18 cellular contexts compared by ENCODE assay signal in the genomic region with DNA sequence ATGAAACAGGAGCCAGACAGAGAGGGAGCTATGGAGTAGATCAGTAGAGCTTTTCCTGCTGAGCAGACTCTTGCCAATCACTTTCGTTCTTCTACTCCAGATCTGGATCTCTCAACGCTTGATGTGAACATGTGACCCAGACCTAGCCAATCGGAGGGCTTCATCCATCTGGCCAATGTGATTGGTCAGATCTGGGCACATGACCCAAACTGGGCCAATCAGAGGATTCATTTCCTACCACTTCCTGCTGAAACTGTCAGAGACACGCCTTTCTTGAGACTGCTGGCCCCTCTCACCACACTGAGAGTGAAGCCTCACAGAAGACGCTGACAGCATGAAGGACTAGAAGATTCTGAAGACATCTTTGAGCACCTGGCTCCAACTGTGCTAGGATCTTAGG. TPM values are rescaled to one million over a fixed set of nuclear protein-coding genes. Genes with fewer than 3 reads are reported as not detected.
A peak's percentile ranks its signal among the peaks of the same experiment; 100 is the strongest.
DNase-seq lines count a peak whose midpoint lies in the region; ATAC-seq and TF ChIP-seq lines count a peak whose summit lies in the region.
"Had no signal": no experiment of that assay in that cellular context is flagged by ENCODE, and none has a peak within 500 bp of the region (broad histone marks: within the 10 kb centered on the region; RNA-seq: fewer than 3 reads in every experiment).

No MANE protein-coding gene starts in this region.

- H3K9me3 ChIP-seq in DOHH2 (ENCODE audit: control insufficient read depth, insufficient read depth, low read length), result no peaks in the 10 kb centered on the region
- H3K9me3 ChIP-seq in PC-9 (ENCODE audit: insufficient read depth, low read depth), result no peaks in the 10 kb centered on the region
- H3K9me3 ChIP-seq: gastrocnemius medialis had no signal

- no peak for TF ChIP-seq POLR2A in NB4 (IDR thresholded peaks at IDR 0.05; ENCODE audit: extremely low read depth, insufficient read length)

- H3K4me2 ChIP-seq in DOHH2 (ENCODE audit: low read length) (peak overlapping the region; percentile 6; the same call in 1 of the 2 replicates), PC-9 (no peak overlapping the region)

- H3K27ac Mint-ChIP-seq in activated T-helper 17 cell treated with anti-CD3 and anti-CD28 coated beads, Interleukin-2, amount 50 U/mL, for 72 hours, result no peak overlapping the region
- H3K27ac Mint-ChIP-seq: activated naive CD8-positive, alpha-beta T cell treated with anti-CD3 and anti-CD28 coated beads for 36 hours; CD8-positive, alpha-beta T cell; T-helper 2 cell treated with Interferon-gamma antibody and Interleukin-4, amounts not matched to agents 5 μg/mL and 100 μg/mL, for 36 hours had no signal

- H3K4me3 ChIP-seq in DOHH2 (ENCODE audit: low read length) (no peak overlapping the region), NB4 (ENCODE audit: low read depth, low read length) (no peak overlapping the region), PC-9 (no peak overlapping the region)
- H3K4me3 ChIP-seq: cardiac muscle cell, gastrocnemius medialis had no signal

- H3K4me1 ChIP-seq in DOHH2 (ENCODE audit: control insufficient read depth, low read length), result peaks cover 73% of the 10 kb centered on the region
- H3K4me1 ChIP-seq in PC-9 (replicated peaks; ENCODE audit: insufficient read depth), result peaks cover 5% of the 10 kb centered on the region; the same call in 1 of the 2 replicates

- no peaks in the 10 kb centered on the region for H4K20me1 ChIP-seq in DOHH2 (ENCODE audit: control insufficient read depth, insufficient read depth, low read depth, low read length)
- no peaks in the 10 kb centered on the region for H4K20me1 ChIP-seq in PC-9 (ENCODE audit: insufficient read depth)

- peaks cover 5% of the 10 kb centered on the region for H3K4me1 Mint-ChIP-seq in activated T-helper 17 cell treated with anti-CD3 and anti-CD28 coated beads, Interleukin-2, amount 50 U/mL, for 72 hours

- no peaks in the 10 kb centered on the region for H3K27me3 Mint-ChIP-seq in activated T-helper 17 cell treated with anti-CD3 and anti-CD28 coated beads, Interleukin-2, amount 50 U/mL, for 72 hours
- H3K27me3 Mint-ChIP-seq: activated naive CD8-positive, alpha-beta T cell treated with anti-CD3 and anti-CD28 coated beads for 36 hours had no signal

- no peak overlapping the region for H3K4me3 Mint-ChIP-seq in activated T-helper 17 cell treated with anti-CD3 and anti-CD28 coated beads, Interleukin-2, amount 50 U/mL, for 72 hours
- H3K4me3 Mint-ChIP-seq: activated naive CD8-positive, alpha-beta T cell treated with anti-CD3 and anti-CD28 coated beads for 36 hours; CD8-positive, alpha-beta T cell; T-helper 2 cell treated with Interferon-gamma antibody and Interleukin-4, amounts not matched to agents 5 μg/mL and 100 μg/mL, for 36 hours had no signal

- H3K79me2 ChIP-seq in DOHH2 (ENCODE audit: control insufficient read depth, low read length) (peaks cover 83% of the 10 kb centered on the region), PC-9 (ENCODE audit: low read depth) (no peaks in the 10 kb centered on the region)

- peak; percentile 60 for ATAC-seq in activated T-helper 17 cell treated with anti-CD3 and anti-CD28 coated beads, Interleukin-2, amount 50 U/mL, for 72 hours (replicated peaks)
- no peak for ATAC-seq in HG03442 (IDR thresholded peaks at IDR 0.05; ENCODE audit: unreplicated experiment)
- ATAC-seq: CD8-positive, alpha-beta T cell; gastrocnemius medialis; Panc1 had no signal

- POLR2A ChIA-PET in PC-9 (lab: Charles Lee; ENCODE audit: unreplicated experiment), result no interaction called here

- H3K9me2 ChIP-seq in DOHH2 (replicated peaks; ENCODE audit: control insufficient read depth, low read length), result no peaks in the 10 kb centered on the region
- no peaks in the 10 kb centered on the region for H3K9me2 ChIP-seq in PC-9 (ENCODE audit: insufficient read depth)

- DNase-seq in DMS53 (lab: John Stamatoyannopoulos, UW) (peak; percentile 55), DMS53 treated with DMSO at 0.1 percent for 48 hours (lab: John Stamatoyannopoulos, UW; ENCODE audit: unreplicated experiment) (no peak), NB4 (ENCODE audit: low read depth) (peak; percentile 51), PC-9 (no peak), NCI-H748 (lab: John Stamatoyannopoulos, UW; ENCODE audit: unreplicated experiment) (no peak)
- DNase-seq: 8988T; activated naive CD8-positive, alpha-beta T cell treated with anti-CD3 and anti-CD28 coated beads for 36 hours; CD8-positive, alpha-beta T cell; gastrocnemius medialis; NCI-H1105 treated with DMSO at 0.1 percent for 48 hours; NCI-H2227 treated with DMSO at 0.1 percent for 48 hours; occipital lobe had no signal

- no TSS peak for BruUV-seq in PC-9 (replicated peaks; lab: Mats Ljungman, UMichigan)

- CTCF ChIA-PET in PC-9 (lab: Charles Lee), result no interaction called here

- intact Hi-C loops in PC-9 (cut with micrococcal nuclease; ENCODE audit: unreplicated experiment), result no loop called here

- peaks cover 89% of the 10 kb centered on the region for H3K36me3 ChIP-seq in DOHH2 (ENCODE audit: control insufficient read depth, low read length)
- no peaks in the 10 kb centered on the region for H3K36me3 ChIP-seq in PC-9 (ENCODE audit: low read depth)
- H3K36me3 ChIP-seq: cardiac muscle cell, gastrocnemius medialis had no signal

- H3F3A ChIP-seq in DOHH2 (ENCODE audit: control insufficient read depth, insufficient read depth) (peaks cover 35% of the 10 kb centered on the region), PC-9 (ENCODE audit: insufficient read depth, low read depth) (0 out of 2 replicates have a peak, but pooled peaks cover 3% of the 10 kb centered on the region)

- H3K27ac ChIP-seq in DOHH2 (ENCODE audit: low read depth, low read length) (no peak overlapping the region; the same call in 1 of the 2 replicates), PC-9 (no peak overlapping the region)
- H3K27ac ChIP-seq: cardiac muscle cell, gastrocnemius medialis had no signal

- TF ChIP-seq CTCF in DOHH2 (IDR thresholded peaks at IDR 0.05; ENCODE audit: low read depth, low read length, poor library complexity, severe bottlenecking), result no peak
- no peak for TF ChIP-seq CTCF in NB4 (IDR thresholded peaks at IDR 0.05; ENCODE audit: low read depth, low read length)
- no peak for TF ChIP-seq CTCF in PC-9 (conservative IDR thresholded peaks at IDR 0.05)

- no peak overlapping the region for H2AFZ ChIP-seq in PC-9

- H3K27me3 ChIP-seq in DOHH2 (ENCODE audit: control insufficient read depth, low read length) (no peaks in the 10 kb centered on the region), PC-9 (ENCODE audit: insufficient read depth, low read depth) (no peaks in the 10 kb centered on the region)
- H3K27me3 ChIP-seq: cardiac muscle cell, gastrocnemius medialis had no signal

- H3K9me3 Mint-ChIP-seq in activated T-helper 17 cell treated with anti-CD3 and anti-CD28 coated beads, Interleukin-2, amount 50 U/mL, for 72 hours, result no peaks in the 10 kb centered on the region
- H3K9me3 Mint-ChIP-seq: CD8-positive, alpha-beta T cell had no signal

- no peaks in the 10 kb centered on the region for H3K36me3 Mint-ChIP-seq in activated T-helper 17 cell treated with anti-CD3 and anti-CD28 coated beads, Interleukin-2, amount 50 U/mL, for 72 hours (ENCODE audit: low read depth)
- H3K36me3 Mint-ChIP-seq: activated naive CD8-positive, alpha-beta T cell treated with anti-CD3 and anti-CD28 coated beads for 36 hours; CD8-positive, alpha-beta T cell had no signal

RNA-seq across cellular contexts. Expression of gene ZMYND8, which starts 44.2 kb away (rescaled TPM):
- total RNA-seq in activated T-helper 17 cell treated with anti-CD3 and anti-CD28 coated beads, Interleukin-2, amount 50 U/mL, for 72 hours, result 10 to 100 TPM; 35.3 to 39.4 TPM
- 72.3 and 107 TPM in 2 replicates for total RNA-seq in PC-9 (2021)

Comparison
In these comparisons a context has a peak if more than half of its experiments do, and no peak if none do; other contexts are left out.
1. DNase-seq: peak in DMS53 (single experiment) and NB4 (single experiment); none in DMS53 treated with DMSO at 0.1 percent for 48 hours (single experiment), PC-9 (0 of 2) and NCI-H748 (single experiment).